In the genomic region with DNA sequence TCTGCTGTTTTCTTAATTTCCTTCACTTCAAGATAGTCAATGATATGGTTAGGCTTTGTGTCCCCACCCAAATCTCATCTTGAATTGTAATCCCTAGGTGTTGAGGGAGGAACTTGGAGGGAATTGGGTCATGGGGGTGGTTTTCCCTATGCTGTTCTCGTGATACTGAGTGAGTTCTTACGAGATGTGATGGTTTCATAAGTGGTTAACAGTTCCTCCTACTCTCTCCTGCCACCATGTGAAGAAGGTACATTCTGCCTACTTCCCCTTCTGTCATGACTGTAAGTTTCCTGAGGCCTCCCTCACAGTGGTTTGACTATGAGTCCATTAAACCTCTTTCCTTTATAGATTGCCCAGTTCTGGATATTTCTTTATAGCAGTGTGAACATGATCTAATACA, we compare ENCODE assay signal across 17 cellular contexts.
DNase-seq lines count a peak whose midpoint lies in the region; ATAC-seq, FAIRE-seq and TF ChIP-seq lines count a peak whose summit lies in the region.
"Had no signal": no experiment of that assay in that cellular context is flagged by ENCODE, and none has a peak within 500 bp of the region (broad histone marks: within the 10 kb centered on the region; RNA-seq: fewer than 3 reads in every experiment).

No MANE protein-coding gene starts in this region.

- H3K4me3 Mint-ChIP-seq in activated naive CD4-positive, alpha-beta T cell treated with anti-CD3 and anti-CD28 coated beads, Interleukin-2, amount 10 ng/mL, durations not matched to agents 7 days and 5 days: no peak overlapping the region
- no peak overlapping the region for H3K4me3 Mint-ChIP-seq in activated CD8-positive, alpha-beta T cell treated with anti-CD3 and anti-CD28 coated beads, Interleukin-2, amount 10 ng/mL, durations not matched to agents 7 days and 5 days
- H3K4me3 Mint-ChIP-seq: mesothelial cell of epicardium had no signal

- FAIRE-seq in pancreas (lab: Jason Lieb, UNC): no peak
- FAIRE-seq: D721Med, endothelial cell of umbilical vein had no signal

- no peak for ATAC-seq in activated CD8-positive, alpha-beta T cell treated with anti-CD3 and anti-CD28 coated beads, Interleukin-2, amount 10 ng/mL, durations not matched to agents 7 days and 5 days
- peak; percentile 77 for ATAC-seq in stimulated activated naive CD8-positive, alpha-beta T cell treated with anti-CD3 and anti-CD28 coated beads, Interleukin-15, Interleukin-2, amounts not matched to agents 100 U/mL and 50 U/mL, for 24 hours
- ATAC-seq in pancreas (no peak), GM18505 (IDR thresholded peaks at IDR 0.05; ENCODE audit: unreplicated experiment) (no peak)

- in situ Hi-C loops in KBM-7 (cut with MboI; ENCODE audit: low pct_unique_long_range_greater_than_20kb, low sequenced_read_pairs): no loop called here

- DNase-seq in activated naive CD4-positive, alpha-beta T cell treated with Interleukin-2 at 50 U/mL for 16 hours: peak; percentile 7
- DNase-seq in activated naive CD4-positive, alpha-beta T cell treated with anti-CD3 and anti-CD28 coated beads, Interleukin-2, amount 10 ng/mL, durations not matched to agents 7 days and 5 days: no peak
- DNase-seq in KBM-7: peak; percentile 73
- no peak for DNase-seq in activated CD8-positive, alpha-beta T cell treated with anti-CD3 and anti-CD28 coated beads, Interleukin-2, amount 10 ng/mL, durations not matched to agents 7 days and 5 days
- no peak for DNase-seq in stimulated activated naive CD8-positive, alpha-beta T cell treated with anti-CD3 and anti-CD28 coated beads, Interleukin-15, Interleukin-2, amounts not matched to agents 100 U/mL and 50 U/mL, for 24 hours
- no peak for DNase-seq in pancreas
- no peak for DNase-seq in medulla oblongata (ENCODE audit: extremely low spot score)
- DNase-seq: activated CD4-positive, alpha-beta T cell treated with anti-CD3 and anti-CD28 coated beads for 48 hours; activated effector memory CD4-positive, alpha-beta T cell treated with anti-CD3 and anti-CD28 coated beads, Interleukin-2, amount 50 U/mL, for 16 hours; caudate nucleus; NCI-H2171; transverse colon had no signal

- TF ChIP-seq POLR2A in GM18505 (IDR thresholded peaks at IDR 0.05; ENCODE audit: borderline replicate concordance, extremely low read depth, insufficient read depth, insufficient read length): no peak

- no peak overlapping the region for H3K4me3 ChIP-seq in pancreas
- H3K4me3 ChIP-seq: smooth muscle cell, transverse colon had no signal

- 32 to 53% methylated on average over 2 of the region's 2 CpGs for WGBS in pancreas, 2 donors

- no peak overlapping the region for H3K27ac Mint-ChIP-seq in activated naive CD4-positive, alpha-beta T cell treated with anti-CD3 and anti-CD28 coated beads, Interleukin-2, amount 10 ng/mL, durations not matched to agents 7 days and 5 days
- peak overlapping the region; percentile 53 for H3K27ac Mint-ChIP-seq in activated CD8-positive, alpha-beta T cell treated with anti-CD3 and anti-CD28 coated beads, Interleukin-2, amount 10 ng/mL, durations not matched to agents 7 days and 5 days
- H3K27ac Mint-ChIP-seq: mesothelial cell of epicardium had no signal

- peaks cover 21% of the 10 kb centered on the region for H3K36me3 Mint-ChIP-seq in activated naive CD4-positive, alpha-beta T cell treated with anti-CD3 and anti-CD28 coated beads, Interleukin-2, amount 10 ng/mL, durations not matched to agents 7 days and 5 days
- peaks cover 31% of the 10 kb centered on the region for H3K36me3 Mint-ChIP-seq in activated CD8-positive, alpha-beta T cell treated with anti-CD3 and anti-CD28 coated beads, Interleukin-2, amount 10 ng/mL, durations not matched to agents 7 days and 5 days (ENCODE audit: low read depth)
- H3K36me3 Mint-ChIP-seq: mesothelial cell of epicardium had no signal

- peaks cover 29% of the 10 kb centered on the region for H3K9me3 Mint-ChIP-seq in activated naive CD4-positive, alpha-beta T cell treated with anti-CD3 and anti-CD28 coated beads, Interleukin-2, amount 10 ng/mL, durations not matched to agents 7 days and 5 days
- peaks cover 30% of the 10 kb centered on the region for H3K9me3 Mint-ChIP-seq in activated CD8-positive, alpha-beta T cell treated with anti-CD3 and anti-CD28 coated beads, Interleukin-2, amount 10 ng/mL, durations not matched to agents 7 days and 5 days (ENCODE audit: insufficient read depth)

- no peak for TF ChIP-seq CTCF in pancreas (IDR thresholded peaks at IDR 0.05)

- POLR2A ChIA-PET in activated CD8-positive, alpha-beta T cell treated with anti-CD3 and anti-CD28 coated beads, Interleukin-2, amount 10 ng/mL, durations not matched to agents 7 days and 5 days (lab: Charles Lee): no interaction called here

- no peaks in the 10 kb centered on the region for H3K27me3 Mint-ChIP-seq in activated naive CD4-positive, alpha-beta T cell treated with anti-CD3 and anti-CD28 coated beads, Interleukin-2, amount 10 ng/mL, durations not matched to agents 7 days and 5 days
- no peaks in the 10 kb centered on the region for H3K27me3 Mint-ChIP-seq in activated CD8-positive, alpha-beta T cell treated with anti-CD3 and anti-CD28 coated beads, Interleukin-2, amount 10 ng/mL, durations not matched to agents 7 days and 5 days (ENCODE audit: low read depth)

- intact Hi-C loops in pancreas (cut with DNase I): no loop called here

- H3K4me1 ChIP-seq in pancreas: no peaks in the 10 kb centered on the region
- H3K4me1 ChIP-seq: transverse colon had no signal

- no peak overlapping the region for H3K27ac ChIP-seq in pancreas
- H3K27ac ChIP-seq: transverse colon had no signal

- H3K9me3 ChIP-seq in pancreas: no peaks in the 10 kb centered on the region
- H3K9me3 ChIP-seq: transverse colon had no signal

- no peaks in the 10 kb centered on the region for H3K27me3 ChIP-seq in pancreas
- H3K27me3 ChIP-seq: transverse colon had no signal

- peaks cover 7% of the 10 kb centered on the region for H3K4me1 Mint-ChIP-seq in activated naive CD4-positive, alpha-beta T cell treated with anti-CD3 and anti-CD28 coated beads, Interleukin-2, amount 10 ng/mL, durations not matched to agents 7 days and 5 days
- H3K4me1 Mint-ChIP-seq in activated CD8-positive, alpha-beta T cell treated with anti-CD3 and anti-CD28 coated beads, Interleukin-2, amount 10 ng/mL, durations not matched to agents 7 days and 5 days (ENCODE audit: low read depth): peaks cover 13% of the 10 kb centered on the region

- CTCF ChIA-PET in activated naive CD4-positive, alpha-beta T cell treated with anti-CD3 and anti-CD28 coated beads, Interleukin-2, amount 10 ng/mL, durations not matched to agents 7 days and 5 days (lab: Charles Lee): no interaction called here
- CTCF ChIA-PET in activated CD8-positive, alpha-beta T cell treated with anti-CD3 and anti-CD28 coated beads, Interleukin-2, amount 10 ng/mL, durations not matched to agents 7 days and 5 days (lab: Charles Lee): no interaction called here

- no peaks in the 10 kb centered on the region for H3K36me3 ChIP-seq in pancreas
- H3K36me3 ChIP-seq: transverse colon had no signal

Comparison
In these comparisons a context has a peak if more than half of its experiments do, and no peak if none do; other contexts are left out.
1. DNase-seq: peak in activated naive CD4-positive, alpha-beta T cell treated with Interleukin-2 at 50 U/mL for 16 hours (single experiment) and KBM-7 (single experiment); none in activated naive CD4-positive, alpha-beta T cell treated with anti-CD3 and anti-CD28 coated beads, Interleukin-2, amount 10 ng/mL, durations not matched to agents 7 days and 5 days (single experiment), activated CD8-positive, alpha-beta T cell treated with anti-CD3 and anti-CD28 coated beads, Interleukin-2, amount 10 ng/mL, durations not matched to agents 7 days and 5 days (single experiment), stimulated activated naive CD8-positive, alpha-beta T cell treated with anti-CD3 and anti-CD28 coated beads, Interleukin-15, Interleukin-2, amounts not matched to agents 100 U/mL and 50 U/mL, for 24 hours (single experiment), pancreas (0 of 6) and medulla oblongata (single experiment).